In genomic region chr3:109337393-109337792, GRCh38 we compare ENCODE assay signal across 12 cellular contexts. TPM values are rescaled to one million over a fixed set of nuclear protein-coding genes. Genes with fewer than 3 reads are reported as not detected.
A peak's percentile ranks its signal among the peaks of the same experiment; 100 is the strongest.
DNase-seq lines count a peak whose midpoint lies in the region; ATAC-seq and TF ChIP-seq lines count a peak whose summit lies in the region.
"Had no signal": no experiment of that assay in that cellular context is flagged by ENCODE, and none has a peak within 500 bp of the region (broad histone marks: within the 10 kb centered on the region; RNA-seq: fewer than 3 reads in every experiment).

Gene DPPA4, minus strand, starts transcription at chr3:109337546. Its CDS starts 29 bp downstream, at chr3:109337517.

- peaks cover 3% of the 10 kb centered on the region for H3K4me1 ChIP-seq in CD4-positive, alpha-beta memory T cell (ENCODE audit: insufficient read depth, low read length)
- H3K4me1 ChIP-seq: SJSA1 had no signal

- no peaks in the 10 kb centered on the region for H3K9me3 Mint-ChIP-seq in CD4-positive, alpha-beta memory T cell
- H3K9me3 Mint-ChIP-seq in activated B cell treated with CpG ODN at 0.5 μM for 24 hours, result peaks cover 3% of the 10 kb centered on the region
- peaks cover 5% of the 10 kb centered on the region for H3K9me3 Mint-ChIP-seq in glutamatergic neuron (ENCODE audit: unreplicated experiment)
- no peaks in the 10 kb centered on the region for H3K9me3 Mint-ChIP-seq in osteocyte (ENCODE audit: unreplicated experiment)

- H3K9me3 ChIP-seq in CD4-positive, alpha-beta memory T cell (ENCODE audit: control insufficient read depth in 1 of 2, low read length in 2 of 2), result no peaks in the 10 kb centered on the region
- H3K9me3 ChIP-seq: SJSA1 had no signal

- H3K27ac ChIP-seq in CD4-positive, alpha-beta memory T cell (ENCODE audit: low read depth, low read length), result no peak within 1 kb of the TSS
- H3K27ac ChIP-seq: SJSA1 had no signal

- CTCF ChIA-PET in CD4-positive, alpha-beta memory T cell (lab: Charles Lee; ENCODE audit: partially characterized antibody), result no interaction called here
- CTCF ChIA-PET in activated B cell treated with CpG ODN at 0.5 μM for 24 hours (lab: Charles Lee), result no interaction called here

- peak within 1 kb of the TSS; percentile 0 to 80 (median 72) for H3K4me3 Mint-ChIP-seq in CD4-positive, alpha-beta memory T cell
- H3K4me3 Mint-ChIP-seq in activated B cell treated with CpG ODN at 0.5 μM for 24 hours, result peak within 1 kb of the TSS; percentile 82
- peak within 1 kb of the TSS; percentile 99 for H3K4me3 Mint-ChIP-seq in glutamatergic neuron (ENCODE audit: unreplicated experiment)
- peak within 1 kb of the TSS; percentile 78 for H3K4me3 Mint-ChIP-seq in osteocyte (ENCODE audit: unreplicated experiment)

- H3K27me3 Mint-ChIP-seq in CD4-positive, alpha-beta memory T cell, result peaks cover 11 to 24% of the 10 kb centered on the region in 2 donors
- peaks cover 11% of the 10 kb centered on the region for H3K27me3 Mint-ChIP-seq in activated B cell treated with CpG ODN at 0.5 μM for 24 hours
- peaks cover 8% of the 10 kb centered on the region for H3K27me3 Mint-ChIP-seq in glutamatergic neuron (ENCODE audit: unreplicated experiment)
- peaks cover 12% of the 10 kb centered on the region for H3K27me3 Mint-ChIP-seq in osteocyte (ENCODE audit: unreplicated experiment)

- H3K4me3 ChIP-seq in CD4-positive, alpha-beta memory T cell (ENCODE audit: low read length in 2 of 2), result no peak within 1 kb of the TSS
- H3K4me3 ChIP-seq: SJSA1 had no signal

- no peaks in the 10 kb centered on the region for H3K36me3 ChIP-seq in CD4-positive, alpha-beta memory T cell (ENCODE audit: insufficient read depth, low read length)
- H3K36me3 ChIP-seq: SJSA1 had no signal

- DNase-seq in CD4-positive, alpha-beta memory T cell, result no peak
- DNase-seq in activated B cell treated with CpG ODN at 0.5 μM for 24 hours (no peak), glutamatergic neuron (peak; percentile 46), osteocyte (ENCODE audit: extremely low spot score, unreplicated experiment) (no peak), HuH-7 (ENCODE audit: low spot score) (no peak), DMS 273 treated with DMSO at 0.1 percent for 48 hours (lab: John Stamatoyannopoulos, UW) (no peak)
- DNase-seq: kidney, NCI-H1417 had no signal

- H3K4me1 Mint-ChIP-seq in CD4-positive, alpha-beta memory T cell, result peaks cover 4 to 16% (median 11%) of the 10 kb centered on the region in 4 donors
- H3K4me1 Mint-ChIP-seq in activated B cell treated with CpG ODN at 0.5 μM for 24 hours, result peaks cover 8% of the 10 kb centered on the region
- H3K4me1 Mint-ChIP-seq in glutamatergic neuron (ENCODE audit: low read depth, unreplicated experiment), result peaks cover 16% of the 10 kb centered on the region
- H3K4me1 Mint-ChIP-seq in osteocyte (ENCODE audit: unreplicated experiment), result peaks cover 3% of the 10 kb centered on the region

- no peaks in the 10 kb centered on the region for H3K36me3 Mint-ChIP-seq in CD4-positive, alpha-beta memory T cell
- H3K36me3 Mint-ChIP-seq in activated B cell treated with CpG ODN at 0.5 μM for 24 hours (ENCODE audit: low read depth) (no peaks in the 10 kb centered on the region), glutamatergic neuron (ENCODE audit: unreplicated experiment) (no peaks in the 10 kb centered on the region), osteocyte (ENCODE audit: unreplicated experiment) (no peaks in the 10 kb centered on the region)

- peak within 1 kb of the TSS in 1 of 7 donors; percentile 28 for H3K27ac Mint-ChIP-seq in CD4-positive, alpha-beta memory T cell
- H3K27ac Mint-ChIP-seq in activated B cell treated with CpG ODN at 0.5 μM for 24 hours (peak within 1 kb of the TSS; percentile 64), glutamatergic neuron (ENCODE audit: unreplicated experiment) (peak within 1 kb of the TSS; percentile 85), osteocyte (ENCODE audit: unreplicated experiment) (peak within 1 kb of the TSS; percentile 64)
- H3K27ac Mint-ChIP-seq: activated naive CD4-positive, alpha-beta T cell treated with anti-CD3 and anti-CD28 coated beads, Interleukin-2, amount 50 U/mL, for 72 hours had no signal

- intact Hi-C loops in CD4-positive, alpha-beta memory T cell (cut with micrococcal nuclease), result no loop called here
- intact Hi-C loops in activated B cell treated with CpG ODN at 0.5 μM for 24 hours (cut with micrococcal nuclease), result no loop called here

- no peaks in the 10 kb centered on the region for H3K27me3 ChIP-seq in CD4-positive, alpha-beta memory T cell (ENCODE audit: insufficient read depth, low read length)
- H3K27me3 ChIP-seq: SJSA1 had no signal

- TF ChIP-seq CTCF in activated B cell treated with CpG ODN at 0.5 μM for 24 hours (IDR thresholded peaks at IDR 0.05), result no peak
- no peak for TF ChIP-seq CTCF in glutamatergic neuron (IDR thresholded peaks at IDR 0.05; ENCODE audit: partially characterized antibody, unreplicated experiment)
- TF ChIP-seq CTCF in osteocyte (IDR thresholded peaks at IDR 0.05), result no peak

- POLR2A ChIA-PET in CD4-positive, alpha-beta memory T cell (lab: Charles Lee; ENCODE audit: partially characterized antibody), result no interaction called here
- POLR2A ChIA-PET in activated B cell treated with CpG ODN at 0.5 μM for 24 hours (lab: Charles Lee), result no interaction called here

- no peak for ATAC-seq in activated B cell treated with CpG ODN at 0.5 μM for 24 hours (ENCODE audit: low read depth)
- no peak for ATAC-seq in HG03342 (IDR thresholded peaks at IDR 0.05; ENCODE audit: unreplicated experiment)
- no peak for ATAC-seq in GM18520 (IDR thresholded peaks at IDR 0.05; ENCODE audit: unreplicated experiment)

RNA-seq across cellular contexts. Expression of gene DPPA4, which starts in this region (rescaled TPM):
- not detected for total RNA-seq in CD4-positive, alpha-beta memory T cell
- not detected for polyA plus RNA-seq in CD4-positive, alpha-beta memory T cell
- total RNA-seq in activated B cell treated with CpG ODN at 0.5 μM for 24 hours, result 4.0 and 5.0 TPM in 2 replicates
- 89.5 TPM for total RNA-seq in glutamatergic neuron (ENCODE audit: unreplicated experiment)
- 0.75 and 1.8 TPM in 2 replicates for total RNA-seq in osteocyte
- total RNA-seq: kidney, SJSA1 had no signal

Comparison
In these comparisons a context has a peak if more than half of its experiments do, and no peak if none do; other contexts are left out.
1. RNA of gene DPPA4 (total RNA-seq): 89.5 TPM in glutamatergic neuron (single experiment); 4.0 to 5.0 TPM in activated B cell treated with CpG ODN at 0.5 μM for 24 hours, 0.75 to 1.8 TPM in osteocyte and not detected in CD4-positive, alpha-beta memory T cell; every median in the first group is over 10 times any median in the second.
2. Peak in every context shown above with its lines, with median percentiles within 50 percentile points of each other: H3K4me3 Mint-ChIP-seq.